Comparison of ENCODE assay signal across 17 cellular contexts in genomic region chr19:49481020-49481683, GRCh38. TPM values are rescaled to one million over a fixed set of nuclear protein-coding genes. Genes with fewer than 3 reads are reported as not detected.
DNase-seq lines count a peak whose midpoint lies in the region; ATAC-seq, FAIRE-seq and TF ChIP-seq lines count a peak whose summit lies in the region.
"Had no signal": no experiment of that assay in that cellular context is flagged by ENCODE, and none has a peak within 500 bp of the region (broad histone marks: within the 10 kb centered on the region; RNA-seq: fewer than 3 reads in every experiment).

No MANE protein-coding gene starts in this region.

- H3K9me3 ChIP-seq in Panc1 (ENCODE audit: control insufficient read depth, insufficient read depth, low read depth, low read length) = no peaks in the 10 kb centered on the region
- no peaks in the 10 kb centered on the region for H3K9me3 ChIP-seq in kidney (ENCODE audit: control insufficient read depth in 1 of 2, low read length in 2 of 2)
- H3K9me3 ChIP-seq: colonic mucosa, Peyer's patch had no signal

- no peaks in the 10 kb centered on the region for H3K36me3 ChIP-seq in Panc1 (ENCODE audit: control insufficient read depth, insufficient read depth, low read length)
- H3K36me3 ChIP-seq in kidney (ENCODE audit: control insufficient read depth in 1 of 2, insufficient read depth in 2 of 2, low read length in 2 of 2) = no peaks in the 10 kb centered on the region
- H3K36me3 ChIP-seq: colonic mucosa, Peyer's patch had no signal

- ATAC-seq in Panc1 = 0 out of 2 replicates have a peak, but pooled peaks have one; percentile 58
- ATAC-seq: left cardiac atrium; stimulated activated memory B cell treated with anti-CD40 and anti-IgM and Interleukin-4, amounts not matched to agents 10 μg/mL and 1 μg/mL and 100 μg/mL, for 72 hours had no signal

- BruUV-seq in Panc1 (replicated peaks; lab: Mats Ljungman, UMichigan) = no TSS peak

- FAIRE-seq in kidney (lab: Jason Lieb, UNC) = no peak

- CTCF ChIA-PET in Panc1 (lab: Charles Lee) = no interaction called here

- intact Hi-C loops in Panc1 (cut with micrococcal nuclease; ENCODE audit: unreplicated experiment) = no loop called here
- intact Hi-C loops in kidney (cut with DNase I) = no loop called here

- peaks cover 33% of the 10 kb centered on the region for H3K36me3 Mint-ChIP-seq in T-helper 1 cell treated with Interleukin-12 subunit alpha and Interleukin-12 subunit beta and Interleukin-4 antibody, amounts not matched to agents 30 μg/mL and 1 μg/mL, for 36 hours (ENCODE audit: low read depth)

- in situ Hi-C loops in Panc1 (cut with HindIII; ENCODE audit: low pct_unique_long_range_greater_than_20kb, low sequenced_read_pairs) = no loop called here

- POLR2A ChIA-PET in Panc1 (lab: Charles Lee) = interaction anchor here (0.5 kb wide), 1 partner anchor 30 kb away, joined by 4 read pairs; no protein-coding TSS in a partner anchor

- H3K4me3 Mint-ChIP-seq in T-helper 1 cell treated with Interleukin-12 subunit alpha and Interleukin-12 subunit beta and Interleukin-4 antibody, amounts not matched to agents 30 μg/mL and 1 μg/mL, for 36 hours = no peak overlapping the region
- H3K4me3 Mint-ChIP-seq: stimulated activated memory B cell treated with anti-CD40 and anti-IgM and Interleukin-4, amounts not matched to agents 10 μg/mL and 1 μg/mL and 100 μg/mL, for 72 hours had no signal

- H3K27me3 Mint-ChIP-seq in T-helper 1 cell treated with Interleukin-12 subunit alpha and Interleukin-12 subunit beta and Interleukin-4 antibody, amounts not matched to agents 30 μg/mL and 1 μg/mL, for 36 hours (ENCODE audit: low read depth) = no peaks in the 10 kb centered on the region
- H3K27me3 Mint-ChIP-seq: stimulated activated memory B cell treated with anti-CD40 and anti-IgM and Interleukin-4, amounts not matched to agents 10 μg/mL and 1 μg/mL and 100 μg/mL, for 72 hours had no signal

- H3K27ac ChIP-seq in Panc1 (ENCODE audit: low read length) (no peak overlapping the region), kidney (ENCODE audit: low read depth in 2 of 2, low read length in 2 of 2) (no peak overlapping the region)
- H3K27ac ChIP-seq: 22Rv1, colonic mucosa, Peyer's patch, SK-N-MC had no signal

- DNase-seq in T-helper 1 cell (no peak), Panc1 (ENCODE audit: low read depth, low spot score) (no peak), kidney (peak; percentile 59), inferior parietal cortex (ENCODE audit: extremely low spot score) (no peak), amygdala (lab: John Stamatoyannopoulos, UW) (no peak)
- DNase-seq: activated gamma-delta T cell treated with Interleukin-2 at 50 U/mL for 16 hours, colonic mucosa, foreskin melanocyte, left cardiac atrium, NCI-H1417, Peyer's patch, retina, trophoblast cell had no signal

- no peak overlapping the region for H3K9ac ChIP-seq in kidney (ENCODE audit: low read length in 2 of 2)

- peak overlapping the region; percentile 19 for H3K27ac Mint-ChIP-seq in T-helper 1 cell treated with Interleukin-12 subunit alpha and Interleukin-12 subunit beta and Interleukin-4 antibody, amounts not matched to agents 30 μg/mL and 1 μg/mL, for 36 hours
- H3K27ac Mint-ChIP-seq: stimulated activated memory B cell treated with anti-CD40 and anti-IgM and Interleukin-4, amounts not matched to agents 10 μg/mL and 1 μg/mL and 100 μg/mL, for 72 hours had no signal

- TF ChIP-seq CTCF in Panc1 (IDR thresholded peaks at IDR 0.05) (no peak), kidney (IDR thresholded peaks at IDR 0.05; ENCODE audit: borderline replicate concordance, extremely low read depth, insufficient read depth) (no peak)

- H3K9me3 Mint-ChIP-seq in T-helper 1 cell treated with Interleukin-12 subunit alpha and Interleukin-12 subunit beta and Interleukin-4 antibody, amounts not matched to agents 30 μg/mL and 1 μg/mL, for 36 hours = no peaks in the 10 kb centered on the region
- H3K9me3 Mint-ChIP-seq: stimulated activated memory B cell treated with anti-CD40 and anti-IgM and Interleukin-4, amounts not matched to agents 10 μg/mL and 1 μg/mL and 100 μg/mL, for 72 hours had no signal

- H3K4me1 ChIP-seq in Panc1 (ENCODE audit: control insufficient read depth, insufficient read depth, low read length) (no peaks in the 10 kb centered on the region), kidney (ENCODE audit: control insufficient read depth in 1 of 2, insufficient read depth in 1 of 2, low read depth in 1 of 2, low read length in 2 of 2) (no peaks in the 10 kb centered on the region)
- H3K4me1 ChIP-seq: colonic mucosa, Peyer's patch had no signal

- peaks cover 17% of the 10 kb centered on the region for H3K4me1 Mint-ChIP-seq in T-helper 1 cell treated with Interleukin-12 subunit alpha and Interleukin-12 subunit beta and Interleukin-4 antibody, amounts not matched to agents 30 μg/mL and 1 μg/mL, for 36 hours (ENCODE audit: low read depth)

- no peak overlapping the region for H3K4me3 ChIP-seq in Panc1 (ENCODE audit: low read depth in 2 of 2, low read length in 2 of 2)
- H3K4me3 ChIP-seq in kidney (ENCODE audit: low read length in 2 of 2) = no peak overlapping the region
- H3K4me3 ChIP-seq: colonic mucosa, Peyer's patch, SK-N-MC had no signal

- H3K27me3 ChIP-seq in Panc1 (ENCODE audit: control insufficient read depth, insufficient read depth, low read length) = no peaks in the 10 kb centered on the region
- H3K27me3 ChIP-seq: colonic mucosa, Peyer's patch had no signal

RNA-seq across cellular contexts. Expression of gene RPL13A, which starts 6.3 kb away (rescaled TPM):
- total RNA-seq in Panc1 (2021; ENCODE audit: unreplicated experiment) (1,196 TPM), kidney (2,090 TPM)
- 1,501 TPM for polyA plus RNA-seq in Panc1 (2012; ENCODE audit: insufficient read length)
- 3,309 TPM for polyA plus RNA-seq in kidney (ENCODE audit: insufficient read depth, low read depth, low replicate concordance)

RNA-seq across cellular contexts. Expression of gene FLT3LG, which starts 7.1 kb away (rescaled TPM):
- total RNA-seq in Panc1 (2021; ENCODE audit: unreplicated experiment) (1.5 TPM), kidney (12.5 TPM)
- 2.9 TPM for polyA plus RNA-seq in Panc1 (2012; ENCODE audit: insufficient read length)
- 7.4 TPM for polyA plus RNA-seq in kidney (ENCODE audit: insufficient read depth, low read depth, low replicate concordance)

RNA-seq across cellular contexts. Expression of gene RPS11, which starts 15.1 kb away (rescaled TPM):
- total RNA-seq in Panc1 (2021; ENCODE audit: unreplicated experiment) (956 TPM), kidney (1,449 TPM)
- polyA plus RNA-seq in Panc1 (2012; ENCODE audit: insufficient read length) = 2,025 TPM
- 3,462 TPM for polyA plus RNA-seq in kidney (ENCODE audit: insufficient read depth, low read depth, low replicate concordance)

RNA-seq across cellular contexts. Expression of gene ALDH16A1, which starts 28.1 kb away (rescaled TPM):
- total RNA-seq in Panc1 (2021; ENCODE audit: unreplicated experiment) (19.6 TPM), kidney (31.8 TPM)
- 31.7 TPM for polyA plus RNA-seq in Panc1 (2012; ENCODE audit: insufficient read length)
- 26.8 TPM for polyA plus RNA-seq in kidney (ENCODE audit: insufficient read depth, low read depth, low replicate concordance)

RNA-seq across cellular contexts. Expression of gene PIH1D1, which starts 29.5 kb away (rescaled TPM):
- total RNA-seq in Panc1 (2021; ENCODE audit: unreplicated experiment) (78.5 TPM), kidney (74.0 TPM)
- polyA plus RNA-seq in Panc1 (2012; ENCODE audit: insufficient read length) = 72.4 TPM
- 97.2 TPM for polyA plus RNA-seq in kidney (ENCODE audit: insufficient read depth, low read depth, low replicate concordance)
